ENCODE assay signal across 18 cellular contexts in the genomic region with DNA sequence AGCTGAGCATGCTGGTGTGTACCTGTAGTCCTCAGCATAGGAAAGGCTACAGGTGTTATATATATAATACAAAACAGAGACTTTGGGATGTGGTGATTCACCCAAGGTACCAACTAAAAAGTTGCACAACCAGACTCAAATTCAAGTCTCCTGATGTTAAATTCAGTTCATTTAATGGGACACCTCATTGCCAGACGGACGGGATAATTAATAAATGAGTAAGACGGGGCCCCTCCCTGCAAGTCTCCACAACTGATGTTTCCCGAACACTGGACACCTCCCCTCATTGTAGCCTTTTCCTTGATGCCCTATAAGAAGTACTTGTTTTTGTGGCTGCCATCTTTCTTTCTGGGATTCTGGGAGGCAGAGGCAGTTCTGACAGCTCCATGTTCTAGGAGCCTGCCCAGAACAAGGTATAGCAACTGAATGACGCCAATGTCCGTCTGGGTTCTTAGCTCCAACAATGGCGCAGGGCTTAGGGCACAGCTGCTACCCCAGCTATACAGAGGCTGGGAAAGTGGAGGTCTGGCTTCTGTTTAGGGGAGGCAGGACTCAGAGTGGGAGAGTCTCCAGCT. TPM values are rescaled to one million over a fixed set of nuclear protein-coding genes. Genes with fewer than 3 reads are reported as not detected.
DNase-seq lines count a peak whose midpoint lies in the region; ATAC-seq, FAIRE-seq and TF ChIP-seq lines count a peak whose summit lies in the region.
"Had no signal": no experiment of that assay in that cellular context is flagged by ENCODE, and none has a peak within 500 bp of the region (broad histone marks: within the 10 kb centered on the region; RNA-seq: fewer than 3 reads in every experiment).

No MANE protein-coding gene starts in this region.

- H3K27ac Mint-ChIP-seq in Caco-2 (ENCODE audit: unreplicated experiment), result no peak overlapping the region
- H3K27ac Mint-ChIP-seq: CD4-positive, CD25-positive, alpha-beta regulatory T cell had no signal

- no peaks in the 10 kb centered on the region for H4K20me1 ChIP-seq in HepG2 (ENCODE audit: insufficient read depth, low read length)

- no peak for TF ChIP-seq EP300 in HepG2 (IDR thresholded peaks at IDR 0.05; ENCODE audit: low read depth in 2 of 2, low read length in 2 of 2)
- no peak for TF ChIP-seq EP300 in HepG2 (CRISPR knock-in tag; IDR thresholded peaks at IDR 0.05; ENCODE audit: borderline replicate concordance)
- no peak for TF ChIP-seq EP300 in suprapubic skin (IDR thresholded peaks at IDR 0.05)

- no peaks in the 10 kb centered on the region for H3K9me3 ChIP-seq in HepG2 (ENCODE audit: low read length)
- H3K9me3 ChIP-seq in right lobe of liver, result no peaks in the 10 kb centered on the region
- no peaks in the 10 kb centered on the region for H3K9me3 ChIP-seq in suprapubic skin
- H3K9me3 ChIP-seq in Caco-2, result no peaks in the 10 kb centered on the region
- H3K9me3 ChIP-seq: BE2C, HAP-1 had no signal

- DNase-seq in HepG2 (ENCODE audit: low spot score), result no peak
- DNase-seq in right lobe of liver, result no peak
- no peak for DNase-seq in epithelial cell of prostate (ENCODE audit: low read depth, low spot score)
- peak; percentile 71 to 75 for DNase-seq in foreskin keratinocyte
- DNase-seq in suprapubic skin (ENCODE audit: low spot score in 2 of 2), result no peak
- no peak for DNase-seq in Caco-2
- DNase-seq in ACHN, result no peak
- DNase-seq: 8988T; BE2C; C1 segment of cervical spinal cord; CD4-positive, CD25-positive, alpha-beta regulatory T cell; CD8-positive, alpha-beta memory T cell; COR-L47 had no signal

- intact Hi-C loops in HepG2 (cut with micrococcal nuclease; ENCODE audit: unreplicated experiment), result loop anchor here (5.0 kb wide), 1 partner anchor 205 kb away; no protein-coding TSS in a partner anchor
- intact Hi-C loops in right lobe of liver (cut with DNase I), result no loop called here
- intact Hi-C loops in Caco-2 (cut with micrococcal nuclease; ENCODE audit: unreplicated experiment), result no loop called here

- H3K4me3 ChIP-seq in HepG2 (replicated peaks in 1 of 3; ENCODE audit: insufficient read depth in 1 of 3, low read depth in 2 of 3, low read length in 3 of 3) (no peak overlapping the region), right lobe of liver (no peak overlapping the region), suprapubic skin (no peak overlapping the region), Caco-2 (ENCODE audit: low read depth, low read length) (no peak overlapping the region)
- H3K4me3 ChIP-seq: HAP-1 had no signal

- H3K9ac ChIP-seq in HepG2 (ENCODE audit: insufficient read depth, low read depth, low read length), result no peak overlapping the region

- H3K36me3 Mint-ChIP-seq in Caco-2 (ENCODE audit: insufficient read depth, unreplicated experiment), result no peaks in the 10 kb centered on the region
- H3K36me3 Mint-ChIP-seq: CD4-positive, CD25-positive, alpha-beta regulatory T cell had no signal

- no peak for TF ChIP-seq POLR2A in HepG2 (IDR thresholded peaks at IDR 0.05; ENCODE audit: insufficient read depth in 1 of 2, low read depth in 2 of 2, low read length in 2 of 2)
- no peak for TF ChIP-seq POLR2A in right lobe of liver (IDR thresholded peaks at IDR 0.05)
- no peak for TF ChIP-seq POLR2A in suprapubic skin (IDR thresholded peaks at IDR 0.05)

- peaks cover 38% of the 10 kb centered on the region for H3K4me1 ChIP-seq in HepG2 (ENCODE audit: insufficient read depth, low read length)
- H3K4me1 ChIP-seq in right lobe of liver, result no peaks in the 10 kb centered on the region
- H3K4me1 ChIP-seq in foreskin keratinocyte, result peaks cover 7% of the 10 kb centered on the region
- H3K4me1 ChIP-seq in suprapubic skin, result peaks cover 11% of the 10 kb centered on the region
- H3K4me1 ChIP-seq in Caco-2, result no peaks in the 10 kb centered on the region
- H3K4me1 ChIP-seq: BE2C had no signal

- H3K4me3 Mint-ChIP-seq in Caco-2 (ENCODE audit: unreplicated experiment), result no peak overlapping the region
- H3K4me3 Mint-ChIP-seq: CD4-positive, CD25-positive, alpha-beta regulatory T cell; CD8-positive, alpha-beta memory T cell had no signal

- POLR2A ChIA-PET in HepG2 (lab: Yijun Ruan, JAX) (no interaction called here), Caco-2 (lab: Charles Lee) (no interaction called here)

- no peaks in the 10 kb centered on the region for H3K4me1 Mint-ChIP-seq in Caco-2 (ENCODE audit: low read depth, unreplicated experiment)
- H3K4me1 Mint-ChIP-seq: CD4-positive, CD25-positive, alpha-beta regulatory T cell; CD8-positive, alpha-beta memory T cell had no signal

- H3K27me3 ChIP-seq in HepG2 (ENCODE audit: control insufficient read depth in 1 of 2, insufficient read depth in 2 of 2, low read length in 2 of 2) (0 out of 5 replicates have a peak, but pooled peaks cover 0 to 7% of the 10 kb centered on the region in 2 experiments), right lobe of liver (no peaks in the 10 kb centered on the region), foreskin keratinocyte (no peaks in the 10 kb centered on the region), suprapubic skin (no peaks in the 10 kb centered on the region), Caco-2 (replicated peaks; ENCODE audit: control insufficient read depth, insufficient read depth, low read length) (no peaks in the 10 kb centered on the region)
- H3K27me3 ChIP-seq: BE2C had no signal

- no peak for TF ChIP-seq RAD21 in HepG2 (CRISPR knock-in tag; IDR thresholded peaks at IDR 0.05)

- H3K27ac ChIP-seq in HepG2 (ENCODE audit: extremely low read length, insufficient read depth, low read length) (no peak overlapping the region), right lobe of liver (no peak overlapping the region), epithelial cell of prostate (peak overlapping the region; percentile 33), foreskin keratinocyte (no peak overlapping the region), suprapubic skin (no peak overlapping the region)

- no peaks in the 10 kb centered on the region for H3K9me3 Mint-ChIP-seq in Caco-2 (ENCODE audit: unreplicated experiment)
- H3K9me3 Mint-ChIP-seq: CD8-positive, alpha-beta memory T cell had no signal

- H3K4me2 ChIP-seq in HepG2 (ENCODE audit: low read depth, low read length), result no peak overlapping the region

- in situ Hi-C loops in HepG2 (cut with HindIII; ENCODE audit: extremely low pct_ligation_motif_present, low pct_unique_long_range_greater_than_20kb), result no loop called here
- in situ Hi-C loops in ACHN (cut with HindIII; ENCODE audit: low pct_ligation_motif_present, low pct_unique_long_range_greater_than_20kb, low sequenced_read_pairs), result no loop called here

- FAIRE-seq in HepG2 (lab: Jason Lieb, UNC), result no peak
- FAIRE-seq: D721Med, G401.6, GM12891, GM19239 had no signal

- TF ChIP-seq CTCF in HepG2 (CRISPR knock-in tag; IDR thresholded peaks at IDR 0.05), result no peak
- TF ChIP-seq CTCF in right lobe of liver (IDR thresholded peaks at IDR 0.05), result no peak
- TF ChIP-seq CTCF in foreskin keratinocyte (conservative IDR thresholded peaks at IDR 0.05), result no peak
- no peak for TF ChIP-seq CTCF in suprapubic skin (IDR thresholded peaks at IDR 0.05)
- TF ChIP-seq CTCF in Caco-2 (IDR thresholded peaks at IDR 0.05; ENCODE audit: insufficient read depth in 1 of 2, low read depth in 1 of 2, low read length in 1 of 2, severe bottlenecking in 1 of 2, unreplicated experiment in 1 of 2), result no peak

- no peaks in the 10 kb centered on the region for H3K36me3 ChIP-seq in HepG2 (replicated peaks in 1 of 2; ENCODE audit: control insufficient read depth in 1 of 2, insufficient read depth in 2 of 2, low read length in 2 of 2)
- no peaks in the 10 kb centered on the region for H3K36me3 ChIP-seq in right lobe of liver
- H3K36me3 ChIP-seq in suprapubic skin, result no peaks in the 10 kb centered on the region
- H3K36me3 ChIP-seq in Caco-2 (ENCODE audit: control insufficient read depth, insufficient read depth, low read length), result no peaks in the 10 kb centered on the region
- H3K36me3 ChIP-seq: BE2C, HAP-1 had no signal

- no peak overlapping the region for H2AFZ ChIP-seq in HepG2 (ENCODE audit: low read length)

- no peaks in the 10 kb centered on the region for H3K79me2 ChIP-seq in HepG2 (ENCODE audit: insufficient read depth, low read length)

- ATAC-seq in HepG2 (no peak), right lobe of liver (no peak), foreskin keratinocyte (no peak)

- BruUV-seq in HepG2 (replicated peaks; lab: Mats Ljungman, UMichigan) (no TSS peak), Caco-2 (replicated peaks; lab: Mats Ljungman, UMichigan) (no TSS peak)

- CTCF ChIA-PET in HepG2 (lab: Yijun Ruan, JAX; ENCODE audit: low intra/inter-chr PET ratio, low total read pairs) (no interaction called here), Caco-2 (lab: Charles Lee) (no interaction called here)

- WGBS in HepG2 (ENCODE audit: low lambda C conversion rate), result 70% methylated on average over 4 of the region's 7 CpGs
- WGBS in right lobe of liver (ENCODE audit: insufficient coverage, low coverage, low lambda C conversion rate, missing lambda C conversion rate), result 75% methylated on average over 4 of the region's 7 CpGs
- 91% methylated on average over 7 of the region's 7 CpGs for WGBS in suprapubic skin

- H3K27me3 Mint-ChIP-seq in Caco-2 (ENCODE audit: insufficient read depth, unreplicated experiment), result no peaks in the 10 kb centered on the region
- H3K27me3 Mint-ChIP-seq: CD8-positive, alpha-beta memory T cell had no signal

RNA-seq across cellular contexts. Expression of a gene that starts 50.7 kb away (rescaled TPM):
- total RNA-seq in HepG2 (2016; rRNA removed; fragmentation: Illumina TruSeq; extraction: Trizol), result 45.4 and 54.7 TPM in 2 replicates
- 8.6 and 10.2 TPM in 2 replicates for total RNA-seq in HepG2 (2016; cell fraction: cytosol; rRNA removed; fragmentation: Illumina TruSeq; extraction: Trizol; ENCODE audit: low read depth)
- total RNA-seq in HepG2 (2016; cell fraction: insoluble cytoplasmic fraction; rRNA removed; fragmentation: Illumina TruSeq; extraction: Trizol), result 44.2 and 51.4 TPM in 2 replicates
- 25.6 and 27.4 TPM in 2 replicates for total RNA-seq in HepG2 (2016; cell fraction: membrane; rRNA removed; fragmentation: Illumina TruSeq; extraction: Trizol)
- 26.0 and 31.5 TPM in 2 replicates for total RNA-seq in HepG2 (2016; cell fraction: nucleus; rRNA removed; fragmentation: Illumina TruSeq; extraction: Trizol)
- polyA plus RNA-seq in HepG2 (2011; rRNA removed), result 6.1 and 7.9 TPM in 2 replicates
- polyA plus RNA-seq in HepG2 (2011; cell fraction: cytosol; rRNA removed), result 4.7 and 5.4 TPM in 2 replicates
- 3.8 and 5.4 TPM in 2 replicates for polyA plus RNA-seq in HepG2 (2011; cell fraction: nucleus; rRNA removed)
- polyA plus RNA-seq in HepG2 (2012), result 5.8 and 9.1 TPM in 2 replicates
- polyA plus RNA-seq in HepG2 (2016; cell fraction: cytosol; fragmentation: Illumina TruSeq; extraction: Trizol; ENCODE audit: low read depth), result 3.9 and 4.0 TPM in 2 replicates
- polyA plus RNA-seq in HepG2 (2016; cell fraction: insoluble cytoplasmic fraction; fragmentation: Illumina TruSeq; extraction: Trizol; ENCODE audit: low read depth), result 40.2 and 42.2 TPM in 2 replicates
- 11.4 and 13.7 TPM in 2 replicates for polyA plus RNA-seq in HepG2 (2016; cell fraction: membrane; fragmentation: Illumina TruSeq; extraction: Trizol; ENCODE audit: low read depth)
- polyA plus RNA-seq in HepG2 (2016; cell fraction: nucleus; fragmentation: Illumina TruSeq; extraction: Trizol; ENCODE audit: insufficient read depth, low read depth), result 31.4 and 31.9 TPM in 2 replicates
- 12.9 and 36.5 TPM in 2 replicates for polyA minus RNA-seq in HepG2 (2011; rRNA and poly(A)+ RNA removed; ENCODE audit: low replicate concordance)
- 7.1 and 11.8 TPM in 2 replicates for polyA minus RNA-seq in HepG2 (2011; cell fraction: cytosol; rRNA and poly(A)+ RNA removed)
- 8.9 and 11.2 TPM in 2 replicates for polyA minus RNA-seq in HepG2 (2011; cell fraction: nucleus; rRNA and poly(A)+ RNA removed)
- total RNA-seq in right lobe of liver, result 1 to 10 TPM in 2 of 6 experiments, under 1 TPM in 4; 0.27 to 8.8 (median 0.56) TPM
- total RNA-seq in foreskin keratinocyte, result 21.7 and 29.0 TPM in 2 replicates
- 8.2 and 12.3 TPM in 2 replicates for polyA plus RNA-seq in foreskin keratinocyte
- total RNA-seq in suprapubic skin, result 1 to 10 TPM in 1 of 4 donors, under 1 TPM in 2, not detected in 1; 0.55 to 6.8 (median 0.98) TPM
- total RNA-seq in Caco-2 (2022), result 32.1 and 35.5 TPM in 2 replicates
- polyA plus RNA-seq: CD8-positive, alpha-beta memory T cell had no signal

Comparison
In these comparisons a context has a peak if more than half of its experiments do, and no peak if none do; other contexts are left out.
1. DNase-seq: peak in foreskin keratinocyte (2 of 2); none in HepG2 (single experiment), right lobe of liver (0 of 3), epithelial cell of prostate (single experiment), suprapubic skin (0 of 2), Caco-2 (0 of 2) and ACHN (single experiment).